In genomic region chr9:126647585-126648110, GRCh38 we compare ENCODE assay signal across 26 cellular contexts. TPM values are rescaled to one million over a fixed set of nuclear protein-coding genes. Genes with fewer than 3 reads are reported as not detected.
"Had no signal": no experiment of that assay in that cellular context is flagged by ENCODE, and none has a peak within 500 bp of the region (broad histone marks: within the 10 kb centered on the region; RNA-seq: fewer than 3 reads in every experiment).

No MANE protein-coding gene starts in this region.

- H3K4me1 Mint-ChIP-seq: naive B cell; stimulated activated naive B cell treated with anti-CD40 and anti-IgM and Interleukin-4, amounts not matched to agents 10 μg/mL and 1 μg/mL and 100 μg/mL, for 72 hours had no signal

- H3K9me3 ChIP-seq: gastrocnemius medialis, stomach, thyroid gland, upper lobe of right lung had no signal

- H3K36me3 Mint-ChIP-seq: activated naive CD8-positive, alpha-beta T cell; mesothelial cell of epicardium; naive B cell; stimulated activated naive B cell treated with anti-CD40 and anti-IgM and Interleukin-4, amounts not matched to agents 10 μg/mL and 1 μg/mL and 100 μg/mL, for 72 hours had no signal

- ATAC-seq: gastrocnemius medialis; stimulated activated naive B cell treated with anti-CD40 and anti-IgM and Interleukin-4, amounts not matched to agents 10 μg/mL and 1 μg/mL and 100 μg/mL, for 72 hours; upper lobe of right lung had no signal

- H3K4me1 ChIP-seq: gastrocnemius medialis, thyroid gland, upper lobe of right lung had no signal

- DNase-seq: activated CD4-positive, alpha-beta T cell treated with anti-CD3 and anti-CD28 coated beads for 4 hours; activated CD4-positive, alpha-beta T cell treated with anti-CD3 and anti-CD28 coated beads, Interleukin-2, amount 50 U/mL, for 4 hours; activated CD8-positive, alpha-beta memory T cell treated with anti-CD3 and anti-CD28 coated beads for 24 hours; activated effector memory CD4-positive, alpha-beta T cell treated with Interleukin-2 at 50 U/mL for 16 hours; activated naive CD4-positive, alpha-beta T cell treated with Interleukin-2 at 50 U/mL for 16 hours; anterior cingulate cortex; effector memory CD4-positive, alpha-beta T cell; erythroblast; gastrocnemius medialis; islet precursor cell; left cardiac atrium; naive B cell; stimulated activated CD4-positive, alpha-beta T cell treated with anti-CD3 and anti-CD28 coated beads, Interleukin-2, amount 100 ng/mL, for 24 hours; stimulated activated naive B cell treated with anti-CD40 and anti-IgM and Interleukin-4, amounts not matched to agents 10 μg/mL and 1 μg/mL and 100 μg/mL, for 72 hours; stomach; T-helper 9 cell; thyroid gland; upper lobe of right lung had no signal

- H3K4me3 Mint-ChIP-seq: activated naive CD8-positive, alpha-beta T cell; mesothelial cell of epicardium; naive B cell; neural crest cell; stimulated activated naive B cell treated with anti-CD40 and anti-IgM and Interleukin-4, amounts not matched to agents 10 μg/mL and 1 μg/mL and 100 μg/mL, for 72 hours; T-helper 1 cell treated with Interleukin-12 subunit alpha and Interleukin-12 subunit beta and Interleukin-4 antibody, amounts not matched to agents 30 μg/mL and 1 μg/mL, for 36 hours had no signal

- H3K27me3 ChIP-seq: thyroid gland had no signal

- H3K36me3 ChIP-seq: gastrocnemius medialis, stomach, thyroid gland, upper lobe of right lung had no signal

- H3K27ac Mint-ChIP-seq: activated naive CD8-positive, alpha-beta T cell; mesothelial cell of epicardium; naive B cell; stimulated activated naive B cell treated with anti-CD40 and anti-IgM and Interleukin-4, amounts not matched to agents 10 μg/mL and 1 μg/mL and 100 μg/mL, for 72 hours; T-helper 1 cell treated with Interleukin-12 subunit alpha and Interleukin-12 subunit beta and Interleukin-4 antibody, amounts not matched to agents 30 μg/mL and 1 μg/mL, for 36 hours had no signal

- H3K27ac ChIP-seq: gastrocnemius medialis, hepatocyte, stomach, thyroid gland, upper lobe of right lung, VCaP had no signal

- H3K4me3 ChIP-seq: gastrocnemius medialis, hepatocyte, smooth muscle cell, stomach, thyroid gland, upper lobe of right lung had no signal

- H3K9me3 Mint-ChIP-seq: mesothelial cell of epicardium; naive B cell; neural crest cell; stimulated activated naive B cell treated with anti-CD40 and anti-IgM and Interleukin-4, amounts not matched to agents 10 μg/mL and 1 μg/mL and 100 μg/mL, for 72 hours; T-helper 1 cell treated with Interleukin-12 subunit alpha and Interleukin-12 subunit beta and Interleukin-4 antibody, amounts not matched to agents 30 μg/mL and 1 μg/mL, for 36 hours had no signal

RNA-seq across cellular contexts. Expression of gene LMX1B, which starts 33.9 kb away (rescaled TPM):
- total RNA-seq: bronchial epithelial cell, hepatocyte, smooth muscle cell, stomach had no signal
- polyA plus RNA-seq: smooth muscle cell had no signal
